In the genomic region with DNA sequence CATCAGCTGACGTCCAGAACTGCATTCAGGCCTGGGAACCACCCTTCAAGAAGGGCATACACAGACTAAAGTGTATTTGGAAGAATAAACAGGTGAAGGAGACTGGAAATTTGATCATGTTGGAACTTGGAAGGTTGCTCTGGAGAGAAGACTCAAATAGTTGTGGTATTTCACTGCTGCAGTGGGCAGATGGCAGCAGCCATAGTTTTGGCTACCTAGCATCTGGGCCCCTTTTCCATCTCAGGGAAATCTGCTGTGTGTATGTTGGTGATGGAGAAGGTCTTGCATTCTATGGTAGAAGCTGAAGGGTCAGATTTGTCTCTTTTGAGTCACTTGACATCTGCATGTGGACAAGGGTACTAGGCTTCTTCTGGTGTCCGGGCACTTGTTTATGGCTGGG, we compare ENCODE assay signal across 26 cellular contexts.
"Had no signal": no experiment of that assay in that cellular context is flagged by ENCODE, and none has a peak within 500 bp of the region (broad histone marks: within the 10 kb centered on the region; RNA-seq: fewer than 3 reads in every experiment).

No MANE protein-coding gene starts in this region.

- H3K27me3 ChIP-seq: left lung, ovary, sigmoid colon, transverse colon, upper lobe of left lung had no signal

- H3K27ac ChIP-seq: left lung, lower lobe of right lung, ovary, prostate gland, sigmoid colon, transverse colon, upper lobe of left lung had no signal

- ATAC-seq: left colon; left lung; lower lobe of right lung; naive thymus-derived CD4-positive, alpha-beta T cell; natural killer cell treated with Interleukin-12 subunit alpha and Interleukin-12 subunit beta and Interleukin-15 and Interleukin-18, amount 100 ng/mL, for 72 hours; right cardiac atrium; stimulated activated memory B cell treated with anti-CD40 and anti-IgM and Interleukin-4, amounts not matched to agents 10 μg/mL and 1 μg/mL and 100 μg/mL, for 72 hours; stimulated activated naive CD8-positive, alpha-beta T cell treated with anti-CD3 and anti-CD28 coated beads, Interleukin-15, amount 100 ng/mL, for 72 hours had no signal

- H3K4me1 ChIP-seq: left lung, lower lobe of right lung, prostate gland, upper lobe of left lung had no signal

- H3K4me3 ChIP-seq: left lung, lower lobe of right lung, ovary, prostate gland, sigmoid colon, smooth muscle cell, transverse colon, upper lobe of left lung had no signal

- DNase-seq: head of caudate nucleus; hippocampal formation; kidney glomerular epithelial cell; left colon; left lung; lower lobe of right lung; mammary epithelial cell; mesenchymal stem cell; naive thymus-derived CD4-positive, alpha-beta T cell; ovary; retina; right cardiac atrium; sigmoid colon; stimulated activated CD4-positive, alpha-beta T cell treated with anti-CD3 and anti-CD28 coated beads, Interleukin-1b, Interleukin-23, amount 100 ng/mL, for 48 hours; stimulated activated CD4-positive, alpha-beta T cell treated with anti-CD3 and anti-CD28 coated beads, Interleukin-2, amount 100 ng/mL, for 48 hours; stimulated activated CD4-positive, alpha-beta T cell treated with anti-CD3 and anti-CD28 coated beads, Interleukin-4, amount 100 ng/mL, for 4 hours; stimulated activated CD8-positive, alpha-beta memory T cell treated with anti-CD3 and anti-CD28 coated beads, Interleukin-4, amount 100 ng/mL, for 48 hours; stimulated activated naive CD4-positive, alpha-beta T cell treated with Interleukin-2 at 50 U/mL for 16 hours; stimulated activated naive CD8-positive, alpha-beta T cell treated with anti-CD3 and anti-CD28 coated beads, Interleukin-15, amount 100 ng/mL, for 72 hours; substantia nigra; transverse colon; upper lobe of left lung had no signal

- H3K4me2 ChIP-seq: smooth muscle cell had no signal

- H3K9me3 ChIP-seq: left lung, lower lobe of right lung, ovary, prostate gland, sigmoid colon, transverse colon, upper lobe of left lung had no signal

- H3K36me3 ChIP-seq: ovary, prostate gland had no signal
